Comparison of ENCODE assay signal across 24 cellular contexts in genomic region chr13:108926848-108927247, GRCh38.
"Had no signal": no experiment of that assay in that cellular context is flagged by ENCODE, and none has a peak within 500 bp of the region (broad histone marks: within the 10 kb centered on the region; RNA-seq: fewer than 3 reads in every experiment).

No MANE protein-coding gene starts in this region.

- H3K9me3 ChIP-seq: colonic mucosa, esophagus muscularis mucosa, esophagus squamous epithelium, gastrocnemius medialis, gastroesophageal sphincter, heart left ventricle, heart right ventricle had no signal

- H3K27ac ChIP-seq: colonic mucosa, coronary artery, dorsolateral prefrontal cortex, epithelial cell of prostate, esophagus muscularis mucosa, esophagus squamous epithelium, foreskin keratinocyte, gastrocnemius medialis, gastroesophageal sphincter, heart left ventricle, heart right ventricle had no signal

- ATAC-seq: effector memory CD8-positive, alpha-beta T cell; esophagus mucosa; foreskin keratinocyte; gastrocnemius medialis; gastroesophageal sphincter had no signal

- H3K4me1 ChIP-seq: colonic mucosa, esophagus squamous epithelium, foreskin keratinocyte, gastrocnemius medialis, gastroesophageal sphincter, heart left ventricle had no signal

- H3K36me3 ChIP-seq: colonic mucosa, esophagus muscularis mucosa, esophagus squamous epithelium, gastrocnemius medialis, gastroesophageal sphincter, heart left ventricle, heart right ventricle had no signal

- DNase-seq: colonic mucosa; cortex of kidney; dermis blood vessel endothelial cell; dorsolateral prefrontal cortex; effector CD4-positive, alpha-beta T cell; effector CD8-positive, alpha-beta T cell; effector memory CD4-positive, alpha-beta T cell; effector memory CD8-positive, alpha-beta T cell; endodermal cell; erythroblast; esophagus squamous epithelium; foreskin fibroblast; foreskin keratinocyte; foreskin melanocyte; gastrocnemius medialis; glutamatergic neuron; head of caudate nucleus; heart left ventricle; heart right ventricle had no signal

- H3K4me3 ChIP-seq: colonic mucosa, coronary artery, dorsolateral prefrontal cortex, esophagus muscularis mucosa, esophagus squamous epithelium, gastrocnemius medialis, gastroesophageal sphincter, heart left ventricle, heart right ventricle had no signal

- H3K27me3 ChIP-seq: colonic mucosa, esophagus muscularis mucosa, esophagus squamous epithelium, gastrocnemius medialis, gastroesophageal sphincter, heart left ventricle, heart right ventricle had no signal
